ENCODE assay signal across 34 cellular contexts in the genomic region with DNA sequence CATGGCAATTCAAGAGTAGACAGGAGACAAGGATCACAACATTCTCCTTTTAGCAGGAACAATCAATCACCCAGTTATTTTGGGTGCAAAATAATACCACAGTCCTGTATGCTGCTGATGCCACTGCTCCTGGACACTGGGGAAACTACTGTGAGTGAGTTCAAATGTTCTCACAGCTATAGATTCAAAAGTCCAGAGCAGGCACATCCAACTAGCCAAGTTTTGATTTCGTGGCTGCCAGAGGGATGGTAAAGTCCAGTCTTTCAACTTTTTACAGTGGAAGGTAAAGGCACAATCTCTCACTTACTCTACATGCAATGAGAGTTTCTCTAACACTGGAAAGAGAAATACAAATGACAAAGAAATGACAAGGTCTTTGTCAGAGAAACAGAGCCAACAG. TPM values are rescaled to one million over a fixed set of nuclear protein-coding genes. Genes with fewer than 3 reads are reported as not detected.
"Had no signal": no experiment of that assay in that cellular context is flagged by ENCODE, and none has a peak within 500 bp of the region (broad histone marks: within the 10 kb centered on the region; RNA-seq: fewer than 3 reads in every experiment).

No MANE protein-coding gene starts in this region.

- H3K4me1 ChIP-seq: body of pancreas had no signal

- H3K9me3 Mint-ChIP-seq: activated CD8-positive, alpha-beta T cell treated with anti-CD3 and anti-CD28 coated beads for 36 hours; activated naive CD8-positive, alpha-beta T cell treated with anti-CD3 and anti-CD28 coated beads, Interleukin-2, amount 10 ng/mL, durations not matched to agents 7 days and 5 days; activated T-helper 2 cell treated with anti-CD3 and anti-CD28 coated beads, Interferon-gamma antibody, Interleukin-2, Interleukin-4, amounts not matched to agents 10 μg/mL and 5 μg/mL and 100 μg/mL, durations not matched to agents 14 hours and 24 hours and 36 hours; T-helper 1 cell treated with Interleukin-12 subunit alpha and Interleukin-12 subunit beta and Interleukin-4 antibody, amounts not matched to agents 30 μg/mL and 1 μg/mL, for 36 hours; T-helper 2 cell treated with Interferon-gamma antibody and Interleukin-4, amounts not matched to agents 5 μg/mL and 100 μg/mL, for 36 hours had no signal

- H3K4me2 ChIP-seq: PC-9, SK-N-SH had no signal

- H3K4me3 Mint-ChIP-seq: activated CD4-positive, alpha-beta T cell treated with anti-CD3 and anti-CD28 coated beads, Interleukin-2, amount 10 ng/mL, durations not matched to agents 24 days and 14 days; activated CD8-positive, alpha-beta T cell treated with anti-CD3 and anti-CD28 coated beads for 36 hours; activated naive CD4-positive, alpha-beta T cell treated with anti-CD3 and anti-CD28 coated beads, Interleukin-2, amount 50 U/mL, for 24 hours; activated naive CD8-positive, alpha-beta T cell treated with anti-CD3 and anti-CD28 coated beads, Interleukin-2, amount 10 ng/mL, durations not matched to agents 7 days and 5 days; T-helper 1 cell treated with Interleukin-12 subunit alpha and Interleukin-12 subunit beta and Interleukin-4 antibody, amounts not matched to agents 30 μg/mL and 1 μg/mL, for 36 hours; T-helper 2 cell treated with Interferon-gamma antibody and Interleukin-4, amounts not matched to agents 5 μg/mL and 100 μg/mL, for 36 hours had no signal

- H3K4me3 ChIP-seq: body of pancreas, PC-9, SJSA1 had no signal

- H3K27ac Mint-ChIP-seq: activated CD4-positive, alpha-beta T cell treated with anti-CD3 and anti-CD28 coated beads, Interleukin-2, amount 10 ng/mL, durations not matched to agents 24 days and 14 days; activated CD8-positive, alpha-beta T cell treated with anti-CD3 and anti-CD28 coated beads for 36 hours; activated naive CD4-positive, alpha-beta T cell treated with anti-CD3 and anti-CD28 coated beads, Interleukin-2, amount 50 U/mL, for 24 hours; activated naive CD8-positive, alpha-beta T cell treated with anti-CD3 and anti-CD28 coated beads, Interleukin-2, amount 10 ng/mL, durations not matched to agents 7 days and 5 days; activated T-helper 2 cell treated with anti-CD3 and anti-CD28 coated beads, Interferon-gamma antibody, Interleukin-2, Interleukin-4, amounts not matched to agents 10 μg/mL and 5 μg/mL and 100 μg/mL, durations not matched to agents 14 hours and 24 hours and 36 hours; T-helper 1 cell treated with Interleukin-12 subunit alpha and Interleukin-12 subunit beta and Interleukin-4 antibody, amounts not matched to agents 30 μg/mL and 1 μg/mL, for 36 hours; T-helper 2 cell treated with Interferon-gamma antibody and Interleukin-4, amounts not matched to agents 5 μg/mL and 100 μg/mL, for 36 hours had no signal

- H3K36me3 Mint-ChIP-seq: activated naive CD4-positive, alpha-beta T cell treated with anti-CD3 and anti-CD28 coated beads, Interleukin-2, amount 50 U/mL, for 24 hours; activated naive CD8-positive, alpha-beta T cell treated with anti-CD3 and anti-CD28 coated beads, Interleukin-2, amount 10 ng/mL, durations not matched to agents 7 days and 5 days had no signal

- H3K4me1 Mint-ChIP-seq: activated CD4-positive, alpha-beta T cell treated with anti-CD3 and anti-CD28 coated beads, Interleukin-2, amount 10 ng/mL, durations not matched to agents 24 days and 14 days; activated naive CD8-positive, alpha-beta T cell treated with anti-CD3 and anti-CD28 coated beads, Interleukin-2, amount 10 ng/mL, durations not matched to agents 7 days and 5 days had no signal

- DNase-seq: activated CD4-positive, alpha-beta T cell treated with anti-CD3 and anti-CD28 coated beads, Interleukin-2, amount 10 ng/mL, durations not matched to agents 24 days and 14 days; activated CD4-positive, alpha-beta T cell treated with anti-CD3 and anti-CD28 coated beads, Interleukin-2, amount 50 U/mL, for 4 hours; activated CD8-positive, alpha-beta T cell treated with anti-CD3 and anti-CD28 coated beads for 36 hours; activated gamma-delta T cell; activated naive CD4-positive, alpha-beta T cell treated with Interleukin-2 at 50 U/mL for 16 hours; activated naive CD8-positive, alpha-beta T cell treated with anti-CD3 and anti-CD28 coated beads, Interleukin-2, amount 10 ng/mL, durations not matched to agents 7 days and 5 days; activated T-cell treated with anti-CD3 and anti-CD28 coated beads, Interleukin-2, amount 50 U/mL, for 1 hour; body of pancreas; caudate nucleus; cerebellar nuclear complex; Karpas-422; KBM-7; MM.1S; MV-4-11; NCI-H1092; NCI-H1436 treated with DMSO at 0.1 percent for 48 hours; NCI-H1694 treated with DMSO at 0.1 percent for 48 hours; NCI-H2029; NCI-H510A; NCI-H526; NCI-H748 treated with DMSO at 0.1 percent for 48 hours; NK-92 treated with Interleukin-12 subunit alpha and Interleukin-12 subunit beta, amount 100 ng/mL, for 24 hours; PC-9; SHP77 treated with DMSO at 0.1 percent for 48 hours; SK-N-SH had no signal

- H3K36me3 ChIP-seq: SJSA1 had no signal

- H3K9ac ChIP-seq: SK-N-SH had no signal

- ATAC-seq: activated CD8-positive, alpha-beta T cell treated with anti-CD3 and anti-CD28 coated beads for 36 hours; body of pancreas had no signal

- H3K27ac ChIP-seq: body of pancreas, PC-9, SJSA1 had no signal

- FAIRE-seq: astrocyte, bronchial epithelial cell, RCC 7860, TTC549 had no signal

- H3K27me3 ChIP-seq: body of pancreas, SJSA1 had no signal

- H3K27me3 Mint-ChIP-seq: activated CD4-positive, alpha-beta T cell treated with anti-CD3 and anti-CD28 coated beads, Interleukin-2, amount 10 ng/mL, durations not matched to agents 24 days and 14 days; activated CD8-positive, alpha-beta T cell treated with anti-CD3 and anti-CD28 coated beads for 36 hours; activated naive CD4-positive, alpha-beta T cell treated with anti-CD3 and anti-CD28 coated beads, Interleukin-2, amount 50 U/mL, for 24 hours; activated naive CD8-positive, alpha-beta T cell treated with anti-CD3 and anti-CD28 coated beads, Interleukin-2, amount 10 ng/mL, durations not matched to agents 7 days and 5 days had no signal

- H2AFZ ChIP-seq: PC-9 had no signal

- H3K9me3 ChIP-seq: body of pancreas, SJSA1, SK-N-SH had no signal

RNA-seq across cellular contexts. Expression of gene TSHZ2, which starts 26.9 kb away (rescaled TPM):
- total RNA-seq: PC-9, SJSA1 had no signal
